Comparison of ENCODE assay signal across 1 cellular context in the genomic region with DNA sequence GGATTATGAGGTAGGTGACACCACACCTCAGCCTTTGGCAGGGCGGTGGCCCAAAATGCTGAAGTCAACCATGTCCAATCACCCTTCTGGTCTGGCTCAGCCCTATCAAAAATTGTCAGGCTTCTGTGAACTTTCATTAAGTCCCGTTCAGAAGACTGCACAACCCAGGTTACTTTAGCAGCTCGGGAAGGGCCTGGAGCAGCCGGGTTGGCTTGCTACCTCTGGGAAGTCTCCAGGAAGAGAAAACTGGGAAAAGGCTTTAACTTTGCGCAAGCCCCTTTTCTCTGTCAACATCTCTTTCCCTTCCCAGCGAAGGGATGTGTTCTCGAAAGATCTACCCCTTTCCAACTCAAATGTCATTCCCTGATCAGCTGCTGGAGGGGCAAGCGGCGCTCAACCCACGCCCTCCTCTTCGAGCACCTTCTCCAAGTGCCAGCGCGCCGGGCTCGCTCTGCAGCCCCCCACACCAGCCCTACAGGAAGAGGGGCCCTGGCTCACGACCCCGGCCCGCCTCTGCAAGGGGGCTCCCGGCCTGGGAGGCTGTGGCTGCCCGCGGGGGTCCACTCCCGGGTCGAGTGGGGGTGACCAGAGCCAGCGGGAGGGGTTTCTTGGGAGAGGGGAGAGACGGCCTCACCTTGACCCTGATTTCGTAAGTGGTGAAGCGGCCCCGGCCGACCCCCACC.
TF ChIP-seq lines count a peak whose summit lies in the region.

No MANE protein-coding gene starts in this region.

TF ChIP-seq in HCT116, 20 proteins besides CTCF, POLR2A, EP300 and RAD21 (continued from another document):
- TF ChIP-seq, protein P1, sequence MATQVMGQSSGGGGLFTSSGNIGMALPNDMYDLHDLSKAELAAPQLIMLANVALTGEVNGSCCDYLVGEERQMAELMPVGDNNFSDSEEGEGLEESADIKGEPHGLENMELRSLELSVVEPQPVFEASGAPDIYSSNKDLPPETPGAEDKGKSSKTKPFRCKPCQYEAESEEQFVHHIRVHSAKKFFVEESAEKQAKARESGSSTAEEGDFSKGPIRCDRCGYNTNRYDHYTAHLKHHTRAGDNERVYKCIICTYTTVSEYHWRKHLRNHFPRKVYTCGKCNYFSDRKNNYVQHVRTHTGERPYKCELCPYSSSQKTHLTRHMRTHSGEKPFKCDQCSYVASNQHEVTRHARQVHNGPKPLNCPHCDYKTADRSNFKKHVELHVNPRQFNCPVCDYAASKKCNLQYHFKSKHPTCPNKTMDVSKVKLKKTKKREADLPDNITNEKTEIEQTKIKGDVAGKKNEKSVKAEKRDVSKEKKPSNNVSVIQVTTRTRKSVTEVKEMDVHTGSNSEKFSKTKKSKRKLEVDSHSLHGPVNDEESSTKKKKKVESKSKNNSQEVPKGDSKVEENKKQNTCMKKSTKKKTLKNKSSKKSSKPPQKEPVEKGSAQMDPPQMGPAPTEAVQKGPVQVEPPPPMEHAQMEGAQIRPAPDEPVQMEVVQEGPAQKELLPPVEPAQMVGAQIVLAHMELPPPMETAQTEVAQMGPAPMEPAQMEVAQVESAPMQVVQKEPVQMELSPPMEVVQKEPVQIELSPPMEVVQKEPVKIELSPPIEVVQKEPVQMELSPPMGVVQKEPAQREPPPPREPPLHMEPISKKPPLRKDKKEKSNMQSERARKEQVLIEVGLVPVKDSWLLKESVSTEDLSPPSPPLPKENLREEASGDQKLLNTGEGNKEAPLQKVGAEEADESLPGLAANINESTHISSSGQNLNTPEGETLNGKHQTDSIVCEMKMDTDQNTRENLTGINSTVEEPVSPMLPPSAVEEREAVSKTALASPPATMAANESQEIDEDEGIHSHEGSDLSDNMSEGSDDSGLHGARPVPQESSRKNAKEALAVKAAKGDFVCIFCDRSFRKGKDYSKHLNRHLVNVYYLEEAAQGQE (IDR thresholded peaks at IDR 0.05; ENCODE audit: low read depth): no peak
- TF ChIP-seq CEBPB (IDR thresholded peaks at IDR 0.05; ENCODE audit: low read depth): no peak
